In the genomic region with DNA sequence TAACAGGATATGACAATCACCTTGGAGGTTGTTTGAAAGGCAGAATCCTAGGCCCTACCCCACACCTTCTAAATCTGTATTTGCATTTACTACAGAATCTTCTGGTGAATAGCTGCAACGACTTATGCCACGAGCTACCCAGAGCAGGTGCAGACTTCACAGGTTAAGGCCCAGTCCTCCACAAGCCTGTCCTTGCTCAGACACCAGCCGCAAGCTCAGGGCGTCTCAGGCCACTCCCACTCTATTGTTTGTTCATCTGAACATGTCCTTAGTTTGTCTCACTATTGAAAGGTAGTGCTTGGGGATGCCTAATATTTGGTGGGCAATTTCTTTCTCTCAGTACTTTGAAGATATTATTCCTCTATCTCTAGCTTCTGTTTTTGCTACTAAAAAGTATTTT, we compare ENCODE assay signal across 22 cellular contexts.
DNase-seq lines count a peak whose midpoint lies in the region; TF ChIP-seq lines count a peak whose summit lies in the region.
"Had no signal": no experiment of that assay in that cellular context is flagged by ENCODE, and none has a peak within 500 bp of the region (broad histone marks: within the 10 kb centered on the region; RNA-seq: fewer than 3 reads in every experiment).

No MANE protein-coding gene starts in this region.

- no peak overlapping the region for H3K4me3 ChIP-seq in epithelial cell of esophagus (ENCODE audit: low read length)
- H3K4me3 ChIP-seq: BLaER1, GM12878 had no signal

- DNase-seq in NCI-H748 (lab: John Stamatoyannopoulos, UW; ENCODE audit: unreplicated experiment) (peak; percentile 18), NCI-H748 treated with DMSO at 0.1 percent for 48 hours (lab: John Stamatoyannopoulos, UW) (no peak), epithelial cell of esophagus (ENCODE audit: low read depth) (peak; percentile 6), NCI-H2081 (lab: John Stamatoyannopoulos, UW) (no peak)
- no peak for DNase-seq in central memory CD4-positive, alpha-beta T cell
- DNase-seq: 8988T; ACHN; BE2C; C1 segment of cervical spinal cord; CD4-positive, alpha-beta memory T cell; CD4-positive, CD25-positive, alpha-beta regulatory T cell; CD8-positive, alpha-beta memory T cell; COR-L47; DMS 273 treated with DMSO at 0.1 percent for 48 hours; DMS153; DMS53; DMS79; DND-41; EL; GDM1 had no signal

- TF ChIP-seq CTCF in epithelial cell of esophagus (IDR thresholded peaks at IDR 0.05; ENCODE audit: insufficient read depth, low read depth, low read length, missing control alignments): no peak

Comparison
In these comparisons a context has a peak if more than half of its experiments do, and no peak if none do; other contexts are left out.
1. DNase-seq: peak in NCI-H748 (single experiment) and epithelial cell of esophagus (single experiment); none in NCI-H748 treated with DMSO at 0.1 percent for 48 hours (single experiment), NCI-H2081 (0 of 2) and central memory CD4-positive, alpha-beta T cell (single experiment).